In genomic region chr14:89807151-89807550, GRCh38 we compare ENCODE assay signal across 22 cellular contexts.
"Had no signal": no experiment of that assay in that cellular context is flagged by ENCODE, and none has a peak within 500 bp of the region (broad histone marks: within the 10 kb centered on the region; RNA-seq: fewer than 3 reads in every experiment).

No MANE protein-coding gene starts in this region.

- H3K4me3 ChIP-seq: testis, vagina had no signal

- H3K4me1 ChIP-seq: testis, vagina had no signal

- DNase-seq: activated CD4-positive, alpha-beta T cell treated with anti-CD3 and anti-CD28 coated beads, Interleukin-2, amount 10 ng/mL, durations not matched to agents 24 days and 14 days; activated CD8-positive, alpha-beta memory T cell treated with anti-CD3 and anti-CD28 coated beads, Interleukin-2, amount 10 ng/mL, durations not matched to agents 7 days and 5 days; activated CD8-positive, alpha-beta T cell treated with anti-CD3 and anti-CD28 coated beads for 36 hours; activated gamma-delta T cell treated with Interleukin-2 at 50 U/mL for 16 hours; activated T-cell treated with anti-CD3 and anti-CD28 coated beads for 4 hours; aorta; brain microvascular endothelial cell; caudate nucleus; dermis blood vessel endothelial cell; effector memory CD4-positive, alpha-beta T cell; hippocampal formation; nephron progenitor cell; nucleus accumbens; posterior cingulate gyrus; stimulated activated CD4-positive, alpha-beta T cell treated with anti-CD3 and anti-CD28 coated beads, Interleukin-4, amount 100 ng/mL, for 1 hour; stimulated activated naive CD4-positive, alpha-beta T cell; testis had no signal

- H3K36me3 ChIP-seq: brain microvascular endothelial cell, vagina had no signal

- H3K27ac ChIP-seq: brain microvascular endothelial cell, testis, vagina, VCaP had no signal

- ATAC-seq: activated CD4-positive, CD25-positive, alpha-beta regulatory T cell treated with anti-CD3 and anti-CD28 coated beads, Interleukin-2, amount 50 U/mL, for 24 hours; activated CD8-positive, alpha-beta memory T cell treated with anti-CD3 and anti-CD28 coated beads, Interleukin-2, amount 10 ng/mL, durations not matched to agents 7 days and 5 days; activated CD8-positive, alpha-beta T cell treated with anti-CD3 and anti-CD28 coated beads for 36 hours; activated naive CD4-positive, alpha-beta T cell treated with anti-CD3 and anti-CD28 coated beads, Interleukin-2, amount 50 U/mL, for 72 hours; sciatic nerve had no signal

- H3K27me3 ChIP-seq: brain microvascular endothelial cell, testis, vagina had no signal

- H3K9me3 ChIP-seq: testis, vagina had no signal
